8 cellular contexts compared by ENCODE assay signal in the genomic region with DNA sequence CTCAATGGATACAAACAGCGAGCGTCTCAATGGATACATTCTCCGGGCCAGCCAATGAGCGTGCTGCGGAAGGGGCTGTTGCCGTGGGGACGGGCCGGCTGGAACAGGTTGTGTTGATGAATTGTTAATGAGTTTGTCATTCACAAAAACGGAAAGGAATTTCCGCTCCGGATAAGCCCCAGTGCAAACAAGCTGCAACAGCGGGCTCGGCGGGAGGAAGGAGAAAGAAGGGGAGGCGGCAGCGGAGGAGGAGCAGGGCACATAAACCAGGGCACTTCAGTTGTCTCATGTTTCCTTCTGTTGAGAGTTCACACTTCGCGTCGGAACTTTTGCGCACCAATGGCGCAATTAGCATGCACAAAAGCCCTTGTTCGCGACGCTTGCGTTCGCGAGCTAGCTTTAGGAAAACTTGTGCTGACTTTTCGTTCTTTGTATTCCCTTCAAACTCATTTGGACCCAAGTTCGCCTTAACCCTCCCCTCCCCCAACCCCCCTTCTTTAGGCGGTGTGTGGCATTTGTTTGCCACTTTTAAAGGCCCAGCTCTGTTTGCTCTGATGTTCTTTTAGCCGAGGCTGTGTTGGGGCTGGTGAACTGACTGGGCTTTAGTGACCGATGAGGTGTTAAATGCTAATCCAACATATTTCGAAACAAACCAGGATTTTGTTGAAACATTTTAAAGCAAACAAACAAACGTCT. TPM values are rescaled to one million over a fixed set of nuclear protein-coding genes. Genes with fewer than 3 reads are reported as not detected.
A peak's percentile ranks its signal among the peaks of the same experiment; 100 is the strongest.
DNase-seq lines count a peak whose midpoint lies in the region; ATAC-seq and TF ChIP-seq lines count a peak whose summit lies in the region.

Gene DUSP6, minus strand, starts transcription at position 10 of the 696 bp plus-strand sequence. CDS start 462 bp downstream, outside the sequence.

- H3K27ac Mint-ChIP-seq in activated CD8-positive, alpha-beta memory T cell treated with anti-CD3 and anti-CD28 coated beads, Interleukin-2, amount 10 ng/mL, durations not matched to agents 7 days and 5 days = peak within 1 kb of the TSS; percentile 93
- H3K27ac Mint-ChIP-seq in effector memory CD8-positive, alpha-beta T cell = peak within 1 kb of the TSS; percentile 86 to 89

- H3K4me1 Mint-ChIP-seq in activated CD8-positive, alpha-beta memory T cell treated with anti-CD3 and anti-CD28 coated beads, Interleukin-2, amount 10 ng/mL, durations not matched to agents 7 days and 5 days = peaks cover 38% of the 10 kb centered on the region
- H3K4me1 Mint-ChIP-seq in effector memory CD8-positive, alpha-beta T cell (ENCODE audit: low read depth in 2 of 2) = peaks cover 31 to 42% of the 10 kb centered on the region in 2 donors

- DNase-seq in A673 (ENCODE audit: low spot score) (peak; percentile 100), HUDEP-2 (lab: John Stamatoyannopoulos, UW; ENCODE audit: unreplicated experiment in 76 of 76) (peak in 75 of 76 experiments; percentile 74 to 97 (median 93)), NT2/D1 (ENCODE audit: low read depth, low spot score) (peak; percentile 98), lung (ENCODE audit: low spot score) (peak; percentile 98)
- DNase-seq in activated CD8-positive, alpha-beta memory T cell treated with anti-CD3 and anti-CD28 coated beads, Interleukin-2, amount 10 ng/mL, durations not matched to agents 7 days and 5 days = peak; percentile 98
- DNase-seq in effector memory CD8-positive, alpha-beta T cell = peak; percentile 72 to 78 (median 72)
- DNase-seq in stimulated activated CD4-positive, alpha-beta T cell treated with anti-CD3 and anti-CD28 coated beads, Interleukin-4, amount 100 ng/mL, for 48 hours (ENCODE audit: low read depth in 2 of 2) = peak; percentile 77 to 84

- H3K4me1 ChIP-seq in A673 (ENCODE audit: insufficient read depth, low read length, poor library complexity, severe bottlenecking) (peaks cover 29% of the 10 kb centered on the region), NT2/D1 (ENCODE audit: insufficient read depth, insufficient read length) (peaks cover 10% of the 10 kb centered on the region), lung (ENCODE audit: control insufficient read depth in 2 of 2, insufficient read depth in 2 of 2, low read length in 2 of 2) (peaks cover 0 to 11% of the 10 kb centered on the region in 2 donors)

- H3K9me3 ChIP-seq in A673 (ENCODE audit: low read depth, low read length, poor library complexity, severe bottlenecking) (no peaks in the 10 kb centered on the region), NT2/D1 (ENCODE audit: insufficient read depth, low read length) (no peaks in the 10 kb centered on the region), lung (ENCODE audit: control insufficient read depth in 2 of 2, insufficient read depth in 1 of 2, low read length in 1 of 2) (peaks cover 0 to 1% of the 10 kb centered on the region in 2 donors)

- H3K27ac ChIP-seq in A673 (ENCODE audit: low read depth, low read length, poor library complexity, severe bottlenecking) (peak within 1 kb of the TSS; percentile 99), lung (ENCODE audit: low read depth in 1 of 2, low read length in 1 of 2) (peak within 1 kb of the TSS; percentile 99 to 100)

- H3K36me3 ChIP-seq in A673 (ENCODE audit: insufficient read depth, low read length, poor library complexity, severe bottlenecking) = peaks cover 35% of the 10 kb centered on the region
- peaks cover 11% of the 10 kb centered on the region for H3K36me3 ChIP-seq in NT2/D1 (ENCODE audit: insufficient read depth, insufficient read length, low read length)
- H3K36me3 ChIP-seq in lung (ENCODE audit: control insufficient read depth in 2 of 2, insufficient read depth in 2 of 2, low read length in 2 of 2) = peaks cover 0 to 7% of the 10 kb centered on the region in 2 donors

- peak within 1 kb of the TSS; percentile 93 for H3K4me3 Mint-ChIP-seq in activated CD8-positive, alpha-beta memory T cell treated with anti-CD3 and anti-CD28 coated beads, Interleukin-2, amount 10 ng/mL, durations not matched to agents 7 days and 5 days
- peak within 1 kb of the TSS; percentile 87 to 97 for H3K4me3 Mint-ChIP-seq in effector memory CD8-positive, alpha-beta T cell

- H3K27me3 ChIP-seq in A673 (replicated peaks; ENCODE audit: insufficient read depth, low read depth, low read length, poor library complexity) = no peaks in the 10 kb centered on the region
- H3K27me3 ChIP-seq in NT2/D1 (ENCODE audit: insufficient read depth, insufficient read length) = peaks cover 81% of the 10 kb centered on the region
- H3K27me3 ChIP-seq in lung (ENCODE audit: control insufficient read depth, insufficient read depth) = no peaks in the 10 kb centered on the region

- H3K36me3 Mint-ChIP-seq in activated CD8-positive, alpha-beta memory T cell treated with anti-CD3 and anti-CD28 coated beads, Interleukin-2, amount 10 ng/mL, durations not matched to agents 7 days and 5 days = peaks cover 44% of the 10 kb centered on the region
- peaks cover 33% of the 10 kb centered on the region for H3K36me3 Mint-ChIP-seq in effector memory CD8-positive, alpha-beta T cell (ENCODE audit: insufficient read depth)

- no TSS peak for BruUV-seq in A673 (replicated peaks; lab: Mats Ljungman, UMichigan)

- WGBS in lung, 2 donors = 0 to 1% methylated on average over 34 of the region's 34 CpGs

- POLR2A ChIA-PET in A673 (lab: Charles Lee; ENCODE audit: low non-redundant PET) = interaction anchor here (0.5 to 2.3 kb wide), 10 partner anchors 38 to 708 kb away, joined by 3 to 10 read pairs (median 4); no protein-coding TSS in a partner anchor

- H3K27me3 Mint-ChIP-seq in activated CD8-positive, alpha-beta memory T cell treated with anti-CD3 and anti-CD28 coated beads, Interleukin-2, amount 10 ng/mL, durations not matched to agents 7 days and 5 days = no peaks in the 10 kb centered on the region
- no peaks in the 10 kb centered on the region for H3K27me3 Mint-ChIP-seq in effector memory CD8-positive, alpha-beta T cell

- CTCF ChIA-PET in A673 (lab: Charles Lee) = interaction anchor here (0.5 to 1.5 kb wide), 4 partner anchors 107 to 335 kb away, joined by 3 to 5 read pairs (median 4); no protein-coding TSS in a partner anchor
- CTCF ChIA-PET in activated CD8-positive, alpha-beta memory T cell treated with anti-CD3 and anti-CD28 coated beads, Interleukin-2, amount 10 ng/mL, durations not matched to agents 7 days and 5 days (lab: Charles Lee) = interaction anchor here (0.7 to 7.3 kb wide), 20 partner anchors 8 to 335 kb away, joined by 3 to 53 read pairs (median 5); partner anchors contain the start of gene GALNT4

- ATAC-seq in GM18907 (IDR thresholded peaks at IDR 0.05; ENCODE audit: unreplicated experiment) = peak; percentile 61
- peak; percentile 82 for ATAC-seq in activated CD8-positive, alpha-beta memory T cell treated with anti-CD3 and anti-CD28 coated beads, Interleukin-2, amount 10 ng/mL, durations not matched to agents 7 days and 5 days
- peak; percentile 67 for ATAC-seq in effector memory CD8-positive, alpha-beta T cell (replicated peaks)
- peak; percentile 66 for ATAC-seq in lung (ENCODE audit: insufficient read depth, low FRiP score)

- TF ChIP-seq CTCF in A673 (conservative IDR thresholded peaks at IDR 0.05; ENCODE audit: low read depth, low read length) = no peak
- TF ChIP-seq CTCF in lung (IDR thresholded peaks at IDR 0.05; ENCODE audit: control extremely low read depth, extremely low read depth) = no peak

- H3K4me3 ChIP-seq in A673 (ENCODE audit: low read depth, low read length, poor library complexity, severe bottlenecking) (peak within 1 kb of the TSS; percentile 68), NT2/D1 (ENCODE audit: insufficient read length, low read depth) (peak within 1 kb of the TSS; percentile 69), lung (peak within 1 kb of the TSS; percentile 79)

- intact Hi-C loops in A673 (cut with micrococcal nuclease; ENCODE audit: unreplicated experiment) = loop anchor here (1.0 to 2.0 kb wide), 7 partner anchors 32 to 333 kb away; no protein-coding TSS in a partner anchor

- H3K9me3 Mint-ChIP-seq in activated CD8-positive, alpha-beta memory T cell treated with anti-CD3 and anti-CD28 coated beads, Interleukin-2, amount 10 ng/mL, durations not matched to agents 7 days and 5 days (ENCODE audit: low read depth) = no peaks in the 10 kb centered on the region
- H3K9me3 Mint-ChIP-seq in effector memory CD8-positive, alpha-beta T cell = no peaks in the 10 kb centered on the region

- H3K9ac ChIP-seq in NT2/D1 (ENCODE audit: insufficient read length, low read depth) = peak within 1 kb of the TSS; percentile 70

RNA-seq across cellular contexts. Expression of gene DUSP6, which starts in this region (rescaled TPM):
- total RNA-seq in A673 (2021) (207 and 226 TPM in 2 replicates), lung (100 to 1,000 TPM; 168 to 187 TPM)
- 100 to 1,000 TPM in 1 of 2 experiments, 10 to 100 TPM in 1; 76.3 to 100 TPM for total RNA-seq in activated CD8-positive, alpha-beta memory T cell treated with anti-CD3 and anti-CD28 coated beads, Interleukin-2, amount 10 ng/mL, durations not matched to agents 7 days and 5 days
- polyA plus RNA-seq in lung = 100 to 1,000 TPM in 1 of 2 donors, 10 to 100 TPM in 1; 37.8 to 141 TPM

Comparison
In these comparisons a context has a peak if more than half of its experiments do, and no peak if none do; other contexts are left out.
1. Peak in every context shown above with its lines: DNase-seq, ATAC-seq, H3K4me3 ChIP-seq and H3K27ac ChIP-seq.